In the genomic region with DNA sequence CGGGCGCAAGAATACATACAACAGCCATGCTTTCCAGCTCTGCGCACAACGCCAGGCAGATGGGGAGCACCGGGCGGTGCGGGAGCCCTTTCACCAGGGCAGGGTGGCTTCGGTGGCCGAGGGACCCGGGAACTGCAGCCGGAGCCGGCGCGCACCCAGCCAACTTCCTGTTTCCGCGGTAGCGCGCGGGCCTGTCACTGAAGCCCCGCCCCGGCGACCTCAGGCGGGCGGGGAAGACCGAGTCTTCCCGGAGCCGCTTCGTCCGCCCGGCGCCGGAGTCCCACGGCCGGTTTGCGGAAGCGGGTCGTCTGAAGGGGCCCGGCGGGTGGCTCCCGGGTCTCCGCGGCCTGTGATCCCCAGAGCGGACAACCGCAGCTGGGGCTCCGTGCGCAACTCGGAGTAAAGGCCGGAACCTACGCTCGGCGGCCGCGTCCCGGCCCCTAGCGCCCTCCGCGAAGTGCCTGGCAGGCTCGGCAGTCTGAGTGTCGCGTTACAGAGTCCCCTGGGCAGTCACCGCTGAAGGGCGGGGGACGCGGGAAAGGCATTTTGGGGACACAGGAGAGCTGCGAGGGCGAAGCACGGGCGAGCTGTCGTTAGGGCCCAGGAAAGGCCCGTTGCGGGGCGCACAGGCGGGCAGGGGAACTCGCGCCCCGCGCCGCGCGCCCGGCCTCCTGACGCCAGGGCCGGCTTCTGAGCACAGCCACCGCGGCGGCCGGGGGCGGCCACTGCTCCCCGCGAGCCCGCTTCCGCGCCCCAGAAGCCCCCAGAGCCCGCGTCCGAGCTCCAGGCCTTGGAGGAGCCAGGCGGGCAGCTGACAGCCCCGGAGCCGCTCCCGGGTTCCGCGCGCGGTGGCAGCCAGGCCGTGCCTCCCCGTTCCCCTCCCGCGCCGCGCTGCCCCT, we compare ENCODE assay signal across 8 cellular contexts.
DNase-seq lines count a peak whose midpoint lies in the region; ATAC-seq lines count a peak whose summit lies in the region.

A gene with protein sequence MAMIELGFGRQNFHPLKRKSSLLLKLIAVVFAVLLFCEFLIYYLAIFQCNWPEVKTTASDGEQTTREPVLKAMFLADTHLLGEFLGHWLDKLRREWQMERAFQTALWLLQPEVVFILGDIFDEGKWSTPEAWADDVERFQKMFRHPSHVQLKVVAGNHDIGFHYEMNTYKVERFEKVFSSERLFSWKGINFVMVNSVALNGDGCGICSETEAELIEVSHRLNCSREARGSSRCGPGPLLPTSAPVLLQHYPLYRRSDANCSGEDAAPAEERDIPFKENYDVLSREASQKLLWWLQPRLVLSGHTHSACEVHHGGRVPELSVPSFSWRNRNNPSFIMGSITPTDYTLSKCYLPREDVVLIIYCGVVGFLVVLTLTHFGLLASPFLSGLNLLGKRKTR (minus strand): TSS at position 136 of the 899 bp plus-strand sequence. CDS start 11,053 bp downstream, outside the sequence.

- peak within 1 kb of the TSS; percentile 85 for H3K9ac ChIP-seq in HUES6 (ENCODE audit: low read length)
- H3K9ac ChIP-seq in mucosa of rectum (ENCODE audit: low read depth in 1 of 2, low read length in 2 of 2): peak within 1 kb of the TSS; percentile 93 to 98

- no peaks in the 10 kb centered on the region for H3K9me3 ChIP-seq in HUES6 (ENCODE audit: control insufficient read depth, insufficient read depth, low read depth, low read length)
- H3K9me3 ChIP-seq in mucosa of rectum (ENCODE audit: control insufficient read depth in 2 of 2, low read length in 2 of 2): no peaks in the 10 kb centered on the region

- H3K27me3 ChIP-seq in HUES6 (ENCODE audit: control insufficient read depth, insufficient read depth, low read length): no peaks in the 10 kb centered on the region; the same call in 1 of the 2 replicates
- no peaks in the 10 kb centered on the region for H3K27me3 ChIP-seq in mucosa of rectum (ENCODE audit: control insufficient read depth in 2 of 2, insufficient read depth in 2 of 2, low read length in 2 of 2)

- peak; percentile 84 for ATAC-seq in GM21390 (IDR thresholded peaks at IDR 0.05; ENCODE audit: unreplicated experiment)

- DNase-seq in D341Med (ENCODE audit: low spot score) (peak; percentile 98), OCI-M2 (lab: John Stamatoyannopoulos, UW; ENCODE audit: unreplicated experiment) (peak; percentile 7), activated T-cell treated with anti-CD3 and anti-CD28 coated beads for 4 hours (peak; percentile 73), epithelial cell of prostate (ENCODE audit: low read depth, low spot score) (peak; percentile 43)
- peak; percentile 89 for DNase-seq in stimulated activated CD8-positive, alpha-beta memory T cell treated with anti-CD3 and anti-CD28 coated beads, Interleukin-4, amount 100 ng/mL, for 48 hours

- H3K4me3 ChIP-seq in HUES6 (ENCODE audit: low read depth, low read length) (peak within 1 kb of the TSS; percentile 81), mucosa of rectum (ENCODE audit: low read length in 2 of 2) (peak within 1 kb of the TSS; percentile 96 to 98)

- H3K36me3 ChIP-seq in HUES6 (ENCODE audit: control insufficient read depth, insufficient read depth, low read length) (no peaks in the 10 kb centered on the region), mucosa of rectum (ENCODE audit: control insufficient read depth in 2 of 2, insufficient read depth in 2 of 2, low read length in 2 of 2) (no peaks in the 10 kb centered on the region)

- peak within 1 kb of the TSS; percentile 81; the same call in 1 of the 2 replicates for H3K27ac ChIP-seq in HUES6 (ENCODE audit: low read depth, low read length)
- H3K27ac ChIP-seq in epithelial cell of prostate: peak within 1 kb of the TSS; percentile 90
- H3K27ac ChIP-seq in mucosa of rectum (ENCODE audit: low read depth in 2 of 2, low read length in 2 of 2): peak within 1 kb of the TSS; percentile 98 to 99

- H3K4me1 ChIP-seq in HUES6 (ENCODE audit: control insufficient read depth, insufficient read depth, low read length) (peaks cover 25% of the 10 kb centered on the region), mucosa of rectum (ENCODE audit: control insufficient read depth in 2 of 2, insufficient read depth in 2 of 2, low read length in 2 of 2) (peaks cover 7 to 14% of the 10 kb centered on the region in 2 donors)

Comparison
In these comparisons a context has a peak if more than half of its experiments do, and no peak if none do; other contexts are left out.
1. Peak in every context shown above with its lines: DNase-seq, ATAC-seq, H3K4me3 ChIP-seq and H3K27ac ChIP-seq.
2. DNase-seq: peak in every context shown above with its lines; median percentile 98 in D341Med; 89 in stimulated activated CD8-positive, alpha-beta memory T cell treated with anti-CD3 and anti-CD28 coated beads, Interleukin-4, amount 100 ng/mL, for 48 hours; 73 in activated T-cell treated with anti-CD3 and anti-CD28 coated beads for 4 hours; 43 in epithelial cell of prostate; 7 in OCI-M2.